Comparison of ENCODE assay signal across 18 cellular contexts in genomic region chr2:207097278-207097677, GRCh38.
DNase-seq lines count a peak whose midpoint lies in the region; ATAC-seq, FAIRE-seq and TF ChIP-seq lines count a peak whose summit lies in the region.
"Had no signal": no experiment of that assay in that cellular context is flagged by ENCODE, and none has a peak within 500 bp of the region (broad histone marks: within the 10 kb centered on the region; RNA-seq: fewer than 3 reads in every experiment).

No MANE protein-coding gene starts in this region.

- H3K36me3 Mint-ChIP-seq in osteocyte (ENCODE audit: unreplicated experiment) = peaks cover 16% of the 10 kb centered on the region

- no peaks in the 10 kb centered on the region for H3K79me2 ChIP-seq in GM12878 (ENCODE audit: control insufficient read depth, insufficient read depth, low read length)

- no peak overlapping the region for H3K4me3 Mint-ChIP-seq in osteocyte (ENCODE audit: unreplicated experiment)
- H3K4me3 Mint-ChIP-seq: CD8-positive, alpha-beta memory T cell had no signal

- no peaks in the 10 kb centered on the region for H4K20me1 ChIP-seq in GM12878 (ENCODE audit: control insufficient read depth, insufficient read depth)
- H4K20me1 ChIP-seq: BLaER1 treated with 17β-estradiol and CSF1 and Interleukin-3, amounts not matched to agents 10 nM and 100 nM had no signal

- intact Hi-C loops in left ventricle myocardium superior (cut with micrococcal nuclease) (no loop called here), right cardiac atrium (cut with DNase I) (no loop called here), GM12878 (cut with micrococcal nuclease; ENCODE audit: unreplicated experiment) (no loop called here)

- CTCF ChIA-PET in GM12878 (lab: Yijun Ruan, JAX) = interaction anchor here (1.5 kb wide), 1 partner anchor 9 kb away, joined by 3 read pairs; no protein-coding TSS in a partner anchor

- no peaks in the 10 kb centered on the region for H3K27me3 Mint-ChIP-seq in osteocyte (ENCODE audit: unreplicated experiment)
- H3K27me3 Mint-ChIP-seq: CD8-positive, alpha-beta memory T cell had no signal

- TF ChIP-seq CTCF in GM12878 (IDR thresholded peaks at IDR 0.05 in 2 of 3, conservative IDR thresholded peaks at IDR 0.05 in 1 of 3; ENCODE audit: control insufficient read depth in 2 of 3, extremely low read depth in 1 of 3, insufficient read depth in 1 of 3, low read depth in 3 of 3, low read length in 3 of 3) (no peak), osteocyte (IDR thresholded peaks at IDR 0.05) (no peak)

- no peak for TF ChIP-seq RAD21 in GM12878 (IDR thresholded peaks at IDR 0.05; ENCODE audit: insufficient read depth, low read depth, low read length)

- no peak for DNase-seq in left ventricle myocardium superior
- no peak for DNase-seq in right cardiac atrium
- DNase-seq in GM12878 (ENCODE audit: low read depth, low spot score) = no peak
- DNase-seq in osteocyte (ENCODE audit: extremely low spot score, unreplicated experiment) = no peak
- no peak for DNase-seq in DMS114 treated with DMSO at 0.1 percent for 48 hours (lab: John Stamatoyannopoulos, UW; ENCODE audit: unreplicated experiment)
- DNase-seq in NCI-H345 treated with DMSO at 0.1 percent for 48 hours (lab: John Stamatoyannopoulos, UW; ENCODE audit: unreplicated experiment) = no peak
- DNase-seq in NCI-H1930 (lab: John Stamatoyannopoulos, UW) = no peak
- DNase-seq: CD8-positive, alpha-beta memory T cell; GOT3; NCI-H1092 treated with DMSO at 0.1 percent for 48 hours; NCI-H2081 treated with DMSO at 0.1 percent for 48 hours; NCI-H510A; NCI-H748 treated with DMSO at 0.1 percent for 48 hours; SHP77 had no signal

- no TSS peak for BruUV-seq in GM12878 (replicated peaks; lab: Mats Ljungman, UMichigan)

- WGBS in right cardiac atrium = 51% methylated on average over 4 of the region's 4 CpGs
- 31% methylated on average over 4 of the region's 4 CpGs for WGBS in GM12878 (ENCODE audit: insufficient coverage, insufficient replicate concordance, low lambda C conversion rate, missing lambda C conversion rate)

- no peaks in the 10 kb centered on the region for H3K9me3 ChIP-seq in right cardiac atrium (ENCODE audit: control insufficient read depth, low read length)
- H3K9me3 ChIP-seq in GM12878 (replicated peaks; ENCODE audit: control insufficient read depth, insufficient read depth, low read length) = peaks cover 2% of the 10 kb centered on the region; the same call in 2 of the 3 replicates

- RAD21 ChIA-PET in GM12878 (lab: Charles Lee; ENCODE audit: unreplicated experiment) = no interaction called here

- peak; percentile 45 for ATAC-seq in left ventricle myocardium superior
- no peak for ATAC-seq in right cardiac atrium
- ATAC-seq in GM12878 = peak; percentile 49
- ATAC-seq: K562 had no signal

- TF ChIP-seq POLR2A in GM12878 (IDR thresholded peaks at IDR 0.05; ENCODE audit: low read depth, low read length) = no peak

- no peak for TF ChIP-seq EP300 in GM12878 (IDR thresholded peaks at IDR 0.05; ENCODE audit: borderline replicate concordance in 1 of 2, control insufficient read depth in 1 of 2, low read depth in 2 of 2, low read length in 2 of 2)

- H3K36me3 ChIP-seq in GM12878 (ENCODE audit: control insufficient read depth in 2 of 2, insufficient read depth in 2 of 2, low read length in 1 of 2) = no peaks in the 10 kb centered on the region
- H3K36me3 ChIP-seq: BLaER1 treated with 17β-estradiol and CSF1 and Interleukin-3, amounts not matched to agents 10 nM and 100 nM had no signal

- SMC1A ChIA-PET in GM12878 (lab: Charles Lee; ENCODE audit: uncharacterized antibody, unreplicated experiment) = no interaction called here

- no peak overlapping the region for H3K4me2 ChIP-seq in GM12878 (ENCODE audit: control insufficient read depth, insufficient read depth)
- H3K4me2 ChIP-seq: BLaER1 treated with 17β-estradiol and CSF1 and Interleukin-3, amounts not matched to agents 10 nM and 100 nM had no signal

- no peak overlapping the region for H3K4me3 ChIP-seq in right cardiac atrium (ENCODE audit: low read length)
- no peak overlapping the region for H3K4me3 ChIP-seq in GM12878
- H3K4me3 ChIP-seq: BLaER1 treated with 17β-estradiol and CSF1 and Interleukin-3, amounts not matched to agents 10 nM and 100 nM; K562; SK-N-MC had no signal

- H3K4me1 ChIP-seq in right cardiac atrium (ENCODE audit: control insufficient read depth, insufficient read depth, low read length) (peaks cover 9% of the 10 kb centered on the region), GM12878 (ENCODE audit: control insufficient read depth, insufficient read depth, low read length) (no peaks in the 10 kb centered on the region)
- H3K4me1 ChIP-seq: BLaER1 treated with 17β-estradiol and CSF1 and Interleukin-3, amounts not matched to agents 10 nM and 100 nM had no signal

- no peaks in the 10 kb centered on the region for H3K9me3 Mint-ChIP-seq in osteocyte (ENCODE audit: unreplicated experiment)
- H3K9me3 Mint-ChIP-seq: CD8-positive, alpha-beta memory T cell had no signal

- H3K27ac Mint-ChIP-seq in osteocyte (ENCODE audit: unreplicated experiment) = peak overlapping the region; percentile 39
- H3K27ac Mint-ChIP-seq: CD8-positive, alpha-beta memory T cell had no signal

- H3K27me3 ChIP-seq in right cardiac atrium (ENCODE audit: control insufficient read depth, insufficient read depth) (no peaks in the 10 kb centered on the region), GM12878 (replicated peaks in 1 of 2; ENCODE audit: control insufficient read depth in 2 of 2, insufficient read depth in 2 of 2, low read length in 1 of 2) (no peaks in the 10 kb centered on the region)
- H3K27me3 ChIP-seq: BLaER1 treated with 17β-estradiol and CSF1 and Interleukin-3, amounts not matched to agents 10 nM and 100 nM had no signal

- H3K9ac ChIP-seq in GM12878 (ENCODE audit: control insufficient read depth, insufficient read depth, low read length) = no peak overlapping the region
- H3K9ac ChIP-seq: BLaER1 treated with 17β-estradiol and CSF1 and Interleukin-3, amounts not matched to agents 10 nM and 100 nM had no signal

- no peak for FAIRE-seq in GM12878 (lab: Jason Lieb, UNC)
- FAIRE-seq: K562, RCC 7860 had no signal

- POLR2A ChIA-PET in GM12878 (lab: Charles Lee) = no interaction called here

- in situ Hi-C loops in GM12878 (cut with MboI) = no loop called here

- no peak overlapping the region for H2AFZ ChIP-seq in GM12878 (ENCODE audit: control insufficient read depth, low read depth, low read length)

- no peak overlapping the region for H3K27ac ChIP-seq in right cardiac atrium (ENCODE audit: low read length)
- H3K27ac ChIP-seq in GM12878 (ENCODE audit: control insufficient read depth, insufficient read depth) = no peak overlapping the region
- H3K27ac ChIP-seq: BLaER1 treated with 17β-estradiol and CSF1 and Interleukin-3, amounts not matched to agents 10 nM and 100 nM; SK-N-MC had no signal

- peaks cover 4% of the 10 kb centered on the region for H3K4me1 Mint-ChIP-seq in osteocyte (ENCODE audit: unreplicated experiment)
- H3K4me1 Mint-ChIP-seq: CD8-positive, alpha-beta memory T cell had no signal

TF ChIP-seq in GM12878, 131 proteins besides CTCF, POLR2A, EP300 and RAD21:
- TF ChIP-seq RELA (IDR thresholded peaks at IDR 0.05; ENCODE audit: borderline replicate concordance, partially characterized antibody) (no peak), POU2F2 (IDR thresholded peaks at IDR 0.05; ENCODE audit: borderline replicate concordance, low read depth, low read length) (no peak), MTA2 (IDR thresholded peaks at IDR 0.05; ENCODE audit: low read depth) (no peak), EED (IDR thresholded peaks at IDR 0.05; ENCODE audit: low read depth) (no peak), BCL3 (IDR thresholded peaks at IDR 0.05; ENCODE audit: borderline replicate concordance, insufficient read depth, low read depth, low read length, poor library complexity, severe bottlenecking) (no peak), TAF1 (IDR thresholded peaks at IDR 0.05; ENCODE audit: borderline replicate concordance, low read depth, low read length) (no peak), NFYA (IDR thresholded peaks at IDR 0.05; ENCODE audit: borderline replicate concordance, low read depth, low read length) (no peak), YY1 (IDR thresholded peaks at IDR 0.05; ENCODE audit: low read depth, low read length) (no peak), YBX1 (IDR thresholded peaks at IDR 0.05) (no peak), RUNX3 (IDR thresholded peaks at IDR 0.05; ENCODE audit: low read length) (no peak), CHD2 (IDR thresholded peaks at IDR 0.05; ENCODE audit: borderline replicate concordance, low read depth, low read length) (no peak), MAX (IDR thresholded peaks at IDR 0.05; ENCODE audit: low read depth, low read length) (no peak), SMARCA5 (IDR thresholded peaks at IDR 0.05) (no peak), JUNB (IDR thresholded peaks at IDR 0.05) (no peak)

Comparison
In these comparisons a context has a peak if more than half of its experiments do, and no peak if none do; other contexts are left out.
1. ATAC-seq: peak in left ventricle myocardium superior (single experiment) and GM12878 (single experiment); none in right cardiac atrium (0 of 2).